ENCODE assay signal across 8 cellular contexts in genomic region chr2:161223139-161223732, GRCh38.
DNase-seq lines count a peak whose midpoint lies in the region; ATAC-seq, FAIRE-seq and TF ChIP-seq lines count a peak whose summit lies in the region.

No MANE protein-coding gene starts in this region.

- intact Hi-C loops in CD14-positive monocyte (cut with micrococcal nuclease): no loop called here
- intact Hi-C loops in stomach (cut with DNase I; ENCODE audit: low total_unique reads): loop anchor here (10.0 kb wide), 1 partner anchor 52 kb away; no protein-coding TSS in a partner anchor
- intact Hi-C loops in activated CD4-positive, alpha-beta memory T cell treated with anti-CD3 and anti-CD28 coated beads for 36 hours (cut with micrococcal nuclease): loop anchor here (1.0 kb wide), 1 partner anchor 50 kb away; no protein-coding TSS in a partner anchor

- H3K9me3 Mint-ChIP-seq in CD14-positive monocyte: no peaks in the 10 kb centered on the region
- H3K9me3 Mint-ChIP-seq in activated CD4-positive, alpha-beta memory T cell treated with anti-CD3 and anti-CD28 coated beads for 36 hours: no peaks in the 10 kb centered on the region

- no peak overlapping the region for H3K4me3 Mint-ChIP-seq in CD14-positive monocyte
- no peak overlapping the region for H3K4me3 Mint-ChIP-seq in activated CD4-positive, alpha-beta memory T cell treated with anti-CD3 and anti-CD28 coated beads for 36 hours

- CTCF ChIA-PET in activated CD4-positive, alpha-beta memory T cell treated with anti-CD3 and anti-CD28 coated beads for 36 hours (lab: Charles Lee): interaction anchor here (0.6 to 5.2 kb wide), 30 partner anchors 9 to 1303 kb away, joined by 3 to 56 read pairs (median 4); partner anchors contain the start of gene TBR1

- H3K27me3 ChIP-seq in SU-DHL-6 (ENCODE audit: low read length) (no peaks in the 10 kb centered on the region), stomach (no peaks in the 10 kb centered on the region)

- H3K9ac ChIP-seq in SU-DHL-6 (ENCODE audit: low read length): no peak overlapping the region

- no peaks in the 10 kb centered on the region for H3K27me3 Mint-ChIP-seq in CD14-positive monocyte (ENCODE audit: low read depth in 3 of 3)
- H3K27me3 Mint-ChIP-seq in activated CD4-positive, alpha-beta memory T cell treated with anti-CD3 and anti-CD28 coated beads for 36 hours: no peaks in the 10 kb centered on the region

- POLR2A ChIA-PET in activated CD4-positive, alpha-beta memory T cell treated with anti-CD3 and anti-CD28 coated beads for 36 hours (lab: Charles Lee): interaction anchor here (0.7 kb wide), 1 partner anchor 101 kb away, joined by 3 read pairs; no protein-coding TSS in a partner anchor

- H3K36me3 ChIP-seq in SU-DHL-6 (ENCODE audit: low read length) (peaks cover 18% of the 10 kb centered on the region; the same call in 1 of the 2 replicates), stomach (peaks cover 4 to 46% (median 31%) of the 10 kb centered on the region in 4 donors)

- H4K20me1 ChIP-seq in SU-DHL-6 (ENCODE audit: low read depth, low read length): no peaks in the 10 kb centered on the region

- ATAC-seq in GM18511 (IDR thresholded peaks at IDR 0.05; ENCODE audit: unreplicated experiment): peak; percentile 73
- ATAC-seq in GM21381 (IDR thresholded peaks at IDR 0.05; ENCODE audit: unreplicated experiment): no peak

- 0 out of 2 replicates have a peak, but pooled peaks cover 3% of the 10 kb centered on the region for H3F3A ChIP-seq in SU-DHL-6 (ENCODE audit: insufficient read depth)

- no peak for TF ChIP-seq EP300 in stomach (IDR thresholded peaks at IDR 0.05)

- no peaks in the 10 kb centered on the region for H3K4me1 Mint-ChIP-seq in CD14-positive monocyte
- no peaks in the 10 kb centered on the region for H3K4me1 Mint-ChIP-seq in activated CD4-positive, alpha-beta memory T cell treated with anti-CD3 and anti-CD28 coated beads for 36 hours (ENCODE audit: low read depth)

- H3K9me2 ChIP-seq in SU-DHL-6 (replicated peaks; ENCODE audit: insufficient read depth, low read length): no peaks in the 10 kb centered on the region

- no peak overlapping the region for H2AFZ ChIP-seq in SU-DHL-6 (ENCODE audit: low read depth, low read length, severe bottlenecking)

- H3K4me3 ChIP-seq in SU-DHL-6 (ENCODE audit: insufficient read depth, low read length, poor library complexity, severe bottlenecking) (no peak overlapping the region), foreskin fibroblast (ENCODE audit: low read depth in 1 of 2, low read length in 2 of 2) (no peak overlapping the region), stomach (no peak overlapping the region)

- peak; percentile 83 for TF ChIP-seq CTCF in CD14-positive monocyte (IDR thresholded peaks at IDR 0.05)
- TF ChIP-seq CTCF in SU-DHL-6 (IDR thresholded peaks at IDR 0.05; ENCODE audit: insufficient read depth, low read length, poor library complexity, severe bottlenecking): peak; percentile 49
- peak; percentile 36 for TF ChIP-seq CTCF in foreskin fibroblast (IDR thresholded peaks at IDR 0.05; ENCODE audit: low read depth, low read length)
- TF ChIP-seq CTCF in stomach (IDR thresholded peaks at IDR 0.05): peak in 4 of 7 experiments; percentile 48 to 86 (median 61)

- DNase-seq in CD14-positive monocyte (ENCODE audit: low spot score) (no peak), HTR-8/SVneo (ENCODE audit: insufficient read length, low spot score) (peak; percentile 26), foreskin fibroblast (peak in 1 of 2 donors; percentile 71), stomach (no peak)
- no peak for DNase-seq in activated CD4-positive, alpha-beta memory T cell treated with anti-CD3 and anti-CD28 coated beads for 36 hours

- H3K27ac Mint-ChIP-seq in CD14-positive monocyte: no peak overlapping the region
- H3K27ac Mint-ChIP-seq in activated CD4-positive, alpha-beta memory T cell treated with anti-CD3 and anti-CD28 coated beads for 36 hours: no peak overlapping the region

- no peak for TF ChIP-seq POLR2A in stomach (IDR thresholded peaks at IDR 0.05)

- no peaks in the 10 kb centered on the region for H3K79me2 ChIP-seq in SU-DHL-6 (ENCODE audit: insufficient read depth, low read length)

- WGBS in stomach, 5 donors: 69 to 80% (median 76%) methylated on average over 3 of the region's 3 CpGs

- no peak overlapping the region for H3K27ac ChIP-seq in SU-DHL-6 (ENCODE audit: low read depth, low read length)
- no peak overlapping the region for H3K27ac ChIP-seq in stomach

- no peaks in the 10 kb centered on the region for H3K4me1 ChIP-seq in stomach

- no peaks in the 10 kb centered on the region for H3K9me3 ChIP-seq in SU-DHL-6 (ENCODE audit: insufficient read depth, low read length)
- no peaks in the 10 kb centered on the region for H3K9me3 ChIP-seq in stomach

- no peak for FAIRE-seq in HTR-8/SVneo (lab: Jason Lieb, UNC)

- H3K36me3 Mint-ChIP-seq in CD14-positive monocyte: peaks cover 43 to 69% of the 10 kb centered on the region in 2 donors
- H3K36me3 Mint-ChIP-seq in activated CD4-positive, alpha-beta memory T cell treated with anti-CD3 and anti-CD28 coated beads for 36 hours: peaks cover 19% of the 10 kb centered on the region

- H3K4me2 ChIP-seq in SU-DHL-6 (ENCODE audit: low read depth, low read length, poor library complexity, severe bottlenecking): no peak overlapping the region

Comparison
In these comparisons a context has a peak if more than half of its experiments do, and no peak if none do; other contexts are left out.
1. intact Hi-C loops: an anchor here in stomach (10.0 kb wide) and activated CD4-positive, alpha-beta memory T cell treated with anti-CD3 and anti-CD28 coated beads for 36 hours (1.0 kb wide); none called in CD14-positive monocyte.